Comparison of ENCODE assay signal across 8 cellular contexts in genomic region chr11:58524232-58525036, GRCh38. TPM values are rescaled to one million over a fixed set of nuclear protein-coding genes. Genes with fewer than 3 reads are reported as not detected.
DNase-seq lines count a peak whose midpoint lies in the region; ATAC-seq, FAIRE-seq and TF ChIP-seq lines count a peak whose summit lies in the region.

No MANE protein-coding gene starts in this region.

- H3K27me3 Mint-ChIP-seq in T-helper 1 cell treated with Interleukin-12 subunit alpha and Interleukin-12 subunit beta and Interleukin-4 antibody, amounts not matched to agents 30 μg/mL and 1 μg/mL, for 36 hours (ENCODE audit: low read depth): no peaks in the 10 kb centered on the region

- H3K27ac ChIP-seq in ACC112 (ENCODE audit: low read depth, low read length): no peak overlapping the region

- no peaks in the 10 kb centered on the region for H3K27me3 ChIP-seq in ACC112 (ENCODE audit: insufficient read depth, low read length)

- DNase-seq in GM12891 (ENCODE audit: insufficient read length, low spot score) (no peak), NCI-H1048 (lab: John Stamatoyannopoulos, UW) (peak; percentile 74), T47D (ENCODE audit: low read depth in 1 of 2, low spot score in 1 of 2) (peak; percentile 66 to 88), inferior parietal cortex (ENCODE audit: extremely low spot score) (peak; percentile 93)
- DNase-seq in stimulated activated CD4-positive, alpha-beta T cell treated with anti-CD3 and anti-CD28 coated beads, Interleukin-12 subunit alpha, Interleukin-12 subunit beta, amount 100 ng/mL, for 24 hours (ENCODE audit: low read depth in 2 of 2): peak; percentile 17 to 30

- H3K4me3 Mint-ChIP-seq in T-helper 1 cell treated with Interleukin-12 subunit alpha and Interleukin-12 subunit beta and Interleukin-4 antibody, amounts not matched to agents 30 μg/mL and 1 μg/mL, for 36 hours: peak overlapping the region; percentile 49

- no peaks in the 10 kb centered on the region for H3K36me3 ChIP-seq in ACC112 (ENCODE audit: insufficient read depth, low read length)

- no peak for TF ChIP-seq POLR2A in GM12891 (IDR thresholded peaks at IDR 0.05; ENCODE audit: low read depth, low read length)

- peaks cover 34% of the 10 kb centered on the region for H3K36me3 Mint-ChIP-seq in T-helper 1 cell treated with Interleukin-12 subunit alpha and Interleukin-12 subunit beta and Interleukin-4 antibody, amounts not matched to agents 30 μg/mL and 1 μg/mL, for 36 hours (ENCODE audit: low read depth)

- H3K9me3 Mint-ChIP-seq in T-helper 1 cell treated with Interleukin-12 subunit alpha and Interleukin-12 subunit beta and Interleukin-4 antibody, amounts not matched to agents 30 μg/mL and 1 μg/mL, for 36 hours: no peaks in the 10 kb centered on the region

- in situ Hi-C loops in T47D (cut with HindIII; ENCODE audit: low pct_unique_long_range_greater_than_20kb, low sequenced_read_pairs): no loop called here

- peak; percentile 67 for ATAC-seq in HG02798 (IDR thresholded peaks at IDR 0.05; ENCODE audit: poor library complexity, unreplicated experiment)

- H3K4me1 Mint-ChIP-seq in T-helper 1 cell treated with Interleukin-12 subunit alpha and Interleukin-12 subunit beta and Interleukin-4 antibody, amounts not matched to agents 30 μg/mL and 1 μg/mL, for 36 hours (ENCODE audit: low read depth): peaks cover 26% of the 10 kb centered on the region

- H3K79me2 ChIP-seq in ACC112 (ENCODE audit: control insufficient read depth, insufficient read depth, low read length, unreplicated experiment): no peaks in the 10 kb centered on the region

- peak overlapping the region; percentile 49 for H3K4me3 ChIP-seq in ACC112 (ENCODE audit: low read depth, low read length)

- peak overlapping the region; percentile 79 for H3K27ac Mint-ChIP-seq in T-helper 1 cell treated with Interleukin-12 subunit alpha and Interleukin-12 subunit beta and Interleukin-4 antibody, amounts not matched to agents 30 μg/mL and 1 μg/mL, for 36 hours

- peak; percentile 88 for FAIRE-seq in GM12891 (lab: Jason Lieb, UNC)

- peak overlapping the region; percentile 54 for H2AFZ ChIP-seq in ACC112 (ENCODE audit: low read length, unreplicated experiment)

- peaks cover 3% of the 10 kb centered on the region for H3K4me1 ChIP-seq in ACC112 (ENCODE audit: control insufficient read depth, insufficient read depth, low read length, unreplicated experiment)

TF ChIP-seq in GM12891, 5 proteins besides CTCF, POLR2A, EP300 and RAD21:
- TF ChIP-seq POU2F2 (IDR thresholded peaks at IDR 0.05; ENCODE audit: low read depth, low read length) (no peak), TAF1 (IDR thresholded peaks at IDR 0.05; ENCODE audit: low read depth, low read length) (no peak), PAX5 (IDR thresholded peaks at IDR 0.05; ENCODE audit: insufficient read depth, low read length, severe bottlenecking) (no peak), SPI1 (IDR thresholded peaks at IDR 0.05; ENCODE audit: low read depth, low read length) (no peak), POLR2AphosphoS5 (IDR thresholded peaks at IDR 0.05; ENCODE audit: low read depth, low read length) (no peak)

RNA-seq across cellular contexts. Expression of gene OR5B21, which starts 16.5 kb away (rescaled TPM):
- not detected for polyA plus RNA-seq in GM12891 (2012; ENCODE audit: low read depth, missing spikeins)

RNA-seq across cellular contexts. Expression of gene LPXN, which starts 51.2 kb away (rescaled TPM):
- polyA plus RNA-seq in GM12891 (2012; ENCODE audit: low read depth, missing spikeins): 158 TPM

RNA-seq across cellular contexts. Expression of gene ZFP91, which starts 54.4 kb away (rescaled TPM):
- polyA plus RNA-seq in GM12891 (2012; ENCODE audit: low read depth, missing spikeins): 22.5 TPM
